ENCODE assay signal across 1 cellular context in the genomic region with DNA sequence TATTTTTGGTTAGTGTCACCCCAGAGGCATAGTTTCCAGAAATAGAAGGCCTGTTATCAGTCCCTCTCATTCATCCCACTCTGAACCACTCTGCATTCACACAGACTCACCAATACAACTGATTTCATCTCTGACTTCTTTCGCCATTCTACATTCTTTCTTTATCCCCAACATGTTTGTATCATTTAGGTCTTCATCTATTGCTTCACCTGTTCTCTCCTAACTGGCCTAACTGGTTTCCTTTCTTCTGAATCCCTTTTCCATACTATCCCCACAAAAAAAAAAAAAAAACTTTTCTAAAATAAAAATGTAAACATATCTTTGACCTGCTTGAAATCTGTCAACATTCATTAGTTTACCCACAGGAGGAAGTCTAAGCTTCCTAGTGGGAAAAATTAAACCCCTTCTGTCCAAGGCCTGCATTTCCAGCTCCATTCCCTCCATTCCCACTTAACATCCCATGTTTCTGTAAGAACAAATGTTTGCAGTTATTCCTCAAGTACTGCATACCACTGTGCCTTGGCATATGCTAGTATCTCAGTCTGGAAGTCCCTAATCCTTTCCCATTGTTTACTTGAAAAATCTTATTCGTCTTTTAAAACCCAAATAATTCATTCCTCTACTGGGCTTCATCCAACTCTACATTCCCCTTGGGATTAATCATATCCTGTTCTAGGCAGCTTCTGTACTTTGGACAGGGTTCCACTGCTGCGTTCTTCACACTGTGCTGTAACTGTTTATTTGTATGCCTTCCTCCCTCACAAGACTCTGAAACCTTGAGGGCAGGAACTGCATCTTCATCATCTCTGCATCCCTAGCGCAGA.
TF ChIP-seq lines count a peak whose summit lies in the region.

No MANE protein-coding gene starts in this region.

TF ChIP-seq in HepG2, 621 proteins besides CTCF, POLR2A, EP300 and RAD21 (continued from another document and continues in another):
- TF ChIP-seq ARID5B (CRISPR knock-in tag; IDR thresholded peaks at IDR 0.05) (peak; percentile 87), FOXA3 (CRISPR knock-in tag; IDR thresholded peaks at IDR 0.05) (peak; percentile 32), KAT2B (IDR thresholded peaks at IDR 0.05; ENCODE audit: borderline replicate concordance, low read depth, low read length) (no peak), ZNF350 (CRISPR knock-in tag; IDR thresholded peaks at IDR 0.05; ENCODE audit: borderline replicate concordance, low read depth) (no peak), XBP1 (CRISPR knock-in tag; IDR thresholded peaks at IDR 0.05) (no peak), FOXO1 (CRISPR knock-in tag; IDR thresholded peaks at IDR 0.05) (peak; percentile 58; the same call in 1 of the 2 replicates), SMARCC2 (IDR thresholded peaks at IDR 0.05) (peak; percentile 75; the same call in 1 of the 2 replicates), ZNF124 (CRISPR knock-in tag; IDR thresholded peaks at IDR 0.05) (no peak), HOXA5 (CRISPR knock-in tag; IDR thresholded peaks at IDR 0.05) (0 out of 2 replicates have a peak, but pooled peaks have one; percentile 67), HOXA3 (CRISPR knock-in tag; IDR thresholded peaks at IDR 0.05) (no peak), JUND (CRISPR knock-in tag; IDR thresholded peaks at IDR 0.05) (no peak), HNRNPH1 (optimal IDR thresholded peaks at IDR 0.05; ENCODE audit: low read depth, low read length) (no peak), DPF2 (CRISPR knock-in tag; IDR thresholded peaks at IDR 0.05; ENCODE audit: borderline replicate concordance, low read depth) (peak; percentile 30; the same call in 1 of the 2 replicates), YY1 (IDR thresholded peaks at IDR 0.05; ENCODE audit: insufficient read depth, insufficient replicate concordance, low read depth, low read length) (no peak), CBX5 (CRISPR knock-in tag; IDR thresholded peaks at IDR 0.05; ENCODE audit: borderline replicate concordance) (no peak), ZSCAN12 (CRISPR knock-in tag; IDR thresholded peaks at IDR 0.05) (no peak), CREM (IDR thresholded peaks at IDR 0.05) (peak; percentile 56), CREM (CRISPR knock-in tag; IDR thresholded peaks at IDR 0.05) (no peak), HNRNPK (IDR thresholded peaks at IDR 0.05; ENCODE audit: low read depth, low read length, poor library complexity, severe bottlenecking) (no peak), SOX13 (IDR thresholded peaks at IDR 0.05) (no peak), SOX13 (CRISPR knock-in tag; conservative IDR thresholded peaks at IDR 0.05 in 1 of 2, IDR thresholded peaks at IDR 0.05 in 1 of 2) (0 out of 4 replicates have a peak, but pooled peaks of 1 of the 2 experiments have one; percentile 33), PAXIP1 (CRISPR knock-in tag; conservative IDR thresholded peaks at IDR 0.05) (peak; percentile 93), GATAD2A (CRISPR knock-in tag; IDR thresholded peaks at IDR 0.05) (peak; percentile 87), ZNF850 (CRISPR knock-in tag; conservative IDR thresholded peaks at IDR 0.05) (no peak), ZNF329 (CRISPR knock-in tag; IDR thresholded peaks at IDR 0.05; ENCODE audit: low read depth) (no peak), MTA3 (CRISPR knock-in tag; IDR thresholded peaks at IDR 0.05) (no peak), ASH2L (IDR thresholded peaks at IDR 0.05; ENCODE audit: insufficient read length, low read depth, low read length) (peak; percentile 97), ARNT2 (CRISPR knock-in tag; IDR thresholded peaks at IDR 0.05; ENCODE audit: low read depth) (no peak), FOXJ3 (CRISPR knock-in tag; IDR thresholded peaks at IDR 0.05; ENCODE audit: borderline replicate concordance) (peak; percentile 75; the same call in 1 of the 2 replicates), ZKSCAN5 (CRISPR knock-in tag; IDR thresholded peaks at IDR 0.05) (no peak), CAMTA2 (CRISPR knock-in tag; IDR thresholded peaks at IDR 0.05; ENCODE audit: borderline replicate concordance) (no peak), ARID2 (CRISPR knock-in tag; IDR thresholded peaks at IDR 0.05; ENCODE audit: borderline replicate concordance) (no peak), HNF4G (IDR thresholded peaks at IDR 0.05; ENCODE audit: borderline replicate concordance, low read depth, low read length) (no peak), HNF4G (CRISPR knock-in tag; IDR thresholded peaks at IDR 0.05; ENCODE audit: borderline replicate concordance, low read depth) (peak; percentile 62; the same call in 1 of the 2 replicates)
- TF ChIP-seq, protein P1, sequence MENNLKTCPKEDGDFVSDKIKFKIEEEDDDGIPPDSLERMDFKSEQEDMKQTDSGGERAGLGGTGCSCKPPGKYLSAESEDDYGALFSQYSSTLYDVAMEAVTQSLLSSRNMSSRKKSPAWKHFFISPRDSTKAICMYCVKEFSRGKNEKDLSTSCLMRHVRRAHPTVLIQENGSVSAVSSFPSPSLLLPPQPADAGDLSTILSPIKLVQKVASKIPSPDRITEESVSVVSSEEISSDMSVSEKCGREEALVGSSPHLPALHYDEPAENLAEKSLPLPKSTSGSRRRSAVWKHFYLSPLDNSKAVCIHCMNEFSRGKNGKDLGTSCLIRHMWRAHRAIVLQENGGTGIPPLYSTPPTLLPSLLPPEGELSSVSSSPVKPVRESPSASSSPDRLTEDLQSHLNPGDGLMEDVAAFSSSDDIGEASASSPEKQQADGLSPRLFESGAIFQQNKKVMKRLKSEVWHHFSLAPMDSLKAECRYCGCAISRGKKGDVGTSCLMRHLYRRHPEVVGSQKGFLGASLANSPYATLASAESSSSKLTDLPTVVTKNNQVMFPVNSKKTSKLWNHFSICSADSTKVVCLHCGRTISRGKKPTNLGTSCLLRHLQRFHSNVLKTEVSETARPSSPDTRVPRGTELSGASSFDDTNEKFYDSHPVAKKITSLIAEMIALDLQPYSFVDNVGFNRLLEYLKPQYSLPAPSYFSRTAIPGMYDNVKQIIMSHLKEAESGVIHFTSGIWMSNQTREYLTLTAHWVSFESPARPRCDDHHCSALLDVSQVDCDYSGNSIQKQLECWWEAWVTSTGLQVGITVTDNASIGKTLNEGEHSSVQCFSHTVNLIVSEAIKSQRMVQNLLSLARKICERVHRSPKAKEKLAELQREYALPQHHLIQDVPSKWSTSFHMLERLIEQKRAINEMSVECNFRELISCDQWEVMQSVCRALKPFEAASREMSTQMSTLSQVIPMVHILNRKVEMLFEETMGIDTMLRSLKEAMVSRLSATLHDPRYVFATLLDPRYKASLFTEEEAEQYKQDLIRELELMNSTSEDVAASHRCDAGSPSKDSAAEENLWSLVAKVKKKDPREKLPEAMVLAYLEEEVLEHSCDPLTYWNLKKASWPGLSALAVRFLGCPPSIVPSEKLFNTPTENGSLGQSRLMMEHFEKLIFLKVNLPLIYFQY (CRISPR knock-in tag; IDR thresholded peaks at IDR 0.05; ENCODE audit: borderline replicate concordance): no peak; the same call in 1 of the 2 replicates
- TF ChIP-seq, protein P2, sequence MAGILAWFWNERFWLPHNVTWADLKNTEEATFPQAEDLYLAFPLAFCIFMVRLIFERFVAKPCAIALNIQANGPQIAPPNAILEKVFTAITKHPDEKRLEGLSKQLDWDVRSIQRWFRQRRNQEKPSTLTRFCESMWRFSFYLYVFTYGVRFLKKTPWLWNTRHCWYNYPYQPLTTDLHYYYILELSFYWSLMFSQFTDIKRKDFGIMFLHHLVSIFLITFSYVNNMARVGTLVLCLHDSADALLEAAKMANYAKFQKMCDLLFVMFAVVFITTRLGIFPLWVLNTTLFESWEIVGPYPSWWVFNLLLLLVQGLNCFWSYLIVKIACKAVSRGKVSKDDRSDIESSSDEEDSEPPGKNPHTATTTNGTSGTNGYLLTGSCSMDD (CRISPR knock-in tag; IDR thresholded peaks at IDR 0.05): no peak
- TF ChIP-seq, protein P3, sequence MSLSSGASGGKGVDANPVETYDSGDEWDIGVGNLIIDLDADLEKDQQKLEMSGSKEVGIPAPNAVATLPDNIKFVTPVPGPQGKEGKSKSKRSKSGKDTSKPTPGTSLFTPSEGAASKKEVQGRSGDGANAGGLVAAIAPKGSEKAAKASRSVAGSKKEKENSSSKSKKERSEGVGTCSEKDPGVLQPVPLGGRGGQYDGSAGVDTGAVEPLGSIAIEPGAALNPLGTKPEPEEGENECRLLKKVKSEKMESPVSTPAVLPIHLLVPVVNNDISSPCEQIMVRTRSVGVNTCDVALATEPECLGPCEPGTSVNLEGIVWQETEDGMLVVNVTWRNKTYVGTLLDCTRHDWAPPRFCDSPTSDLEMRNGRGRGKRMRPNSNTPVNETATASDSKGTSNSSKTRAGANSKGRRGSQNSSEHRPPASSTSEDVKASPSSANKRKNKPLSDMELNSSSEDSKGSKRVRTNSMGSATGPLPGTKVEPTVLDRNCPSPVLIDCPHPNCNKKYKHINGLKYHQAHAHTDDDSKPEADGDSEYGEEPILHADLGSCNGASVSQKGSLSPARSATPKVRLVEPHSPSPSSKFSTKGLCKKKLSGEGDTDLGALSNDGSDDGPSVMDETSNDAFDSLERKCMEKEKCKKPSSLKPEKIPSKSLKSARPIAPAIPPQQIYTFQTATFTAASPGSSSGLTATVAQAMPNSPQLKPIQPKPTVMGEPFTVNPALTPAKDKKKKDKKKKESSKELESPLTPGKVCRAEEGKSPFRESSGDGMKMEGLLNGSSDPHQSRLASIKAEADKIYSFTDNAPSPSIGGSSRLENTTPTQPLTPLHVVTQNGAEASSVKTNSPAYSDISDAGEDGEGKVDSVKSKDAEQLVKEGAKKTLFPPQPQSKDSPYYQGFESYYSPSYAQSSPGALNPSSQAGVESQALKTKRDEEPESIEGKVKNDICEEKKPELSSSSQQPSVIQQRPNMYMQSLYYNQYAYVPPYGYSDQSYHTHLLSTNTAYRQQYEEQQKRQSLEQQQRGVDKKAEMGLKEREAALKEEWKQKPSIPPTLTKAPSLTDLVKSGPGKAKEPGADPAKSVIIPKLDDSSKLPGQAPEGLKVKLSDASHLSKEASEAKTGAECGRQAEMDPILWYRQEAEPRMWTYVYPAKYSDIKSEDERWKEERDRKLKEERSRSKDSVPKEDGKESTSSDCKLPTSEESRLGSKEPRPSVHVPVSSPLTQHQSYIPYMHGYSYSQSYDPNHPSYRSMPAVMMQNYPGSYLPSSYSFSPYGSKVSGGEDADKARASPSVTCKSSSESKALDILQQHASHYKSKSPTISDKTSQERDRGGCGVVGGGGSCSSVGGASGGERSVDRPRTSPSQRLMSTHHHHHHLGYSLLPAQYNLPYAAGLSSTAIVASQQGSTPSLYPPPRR (CRISPR knock-in tag; IDR thresholded peaks at IDR 0.05; ENCODE audit: borderline replicate concordance): no peak
- TF ChIP-seq, protein P4, sequence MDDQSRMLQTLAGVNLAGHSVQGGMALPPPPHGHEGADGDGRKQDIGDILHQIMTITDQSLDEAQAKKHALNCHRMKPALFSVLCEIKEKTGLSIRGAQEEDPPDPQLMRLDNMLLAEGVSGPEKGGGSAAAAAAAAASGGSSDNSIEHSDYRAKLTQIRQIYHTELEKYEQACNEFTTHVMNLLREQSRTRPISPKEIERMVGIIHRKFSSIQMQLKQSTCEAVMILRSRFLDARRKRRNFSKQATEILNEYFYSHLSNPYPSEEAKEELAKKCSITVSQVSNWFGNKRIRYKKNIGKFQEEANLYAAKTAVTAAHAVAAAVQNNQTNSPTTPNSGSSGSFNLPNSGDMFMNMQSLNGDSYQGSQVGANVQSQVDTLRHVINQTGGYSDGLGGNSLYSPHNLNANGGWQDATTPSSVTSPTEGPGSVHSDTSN (CRISPR knock-in tag; IDR thresholded peaks at IDR 0.05; ENCODE audit: borderline replicate concordance): no peak
- TF ChIP-seq, protein P5, sequence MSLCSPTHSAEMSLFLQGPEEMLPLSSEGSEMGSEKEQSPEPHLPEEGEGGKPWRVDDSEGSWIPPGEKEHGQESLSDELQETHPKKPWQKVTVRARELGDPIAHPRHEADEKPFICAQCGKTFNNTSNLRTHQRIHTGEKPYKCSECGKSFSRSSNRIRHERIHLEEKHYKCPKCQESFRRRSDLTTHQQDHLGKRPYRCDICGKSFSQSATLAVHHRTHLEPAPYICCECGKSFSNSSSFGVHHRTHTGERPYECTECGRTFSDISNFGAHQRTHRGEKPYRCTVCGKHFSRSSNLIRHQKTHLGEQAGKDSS (CRISPR knock-in tag; IDR thresholded peaks at IDR 0.05; ENCODE audit: borderline replicate concordance, low read depth): peak; percentile 38; the same call in 1 of the 2 replicates
